15 cellular contexts compared by ENCODE assay signal in the genomic region with DNA sequence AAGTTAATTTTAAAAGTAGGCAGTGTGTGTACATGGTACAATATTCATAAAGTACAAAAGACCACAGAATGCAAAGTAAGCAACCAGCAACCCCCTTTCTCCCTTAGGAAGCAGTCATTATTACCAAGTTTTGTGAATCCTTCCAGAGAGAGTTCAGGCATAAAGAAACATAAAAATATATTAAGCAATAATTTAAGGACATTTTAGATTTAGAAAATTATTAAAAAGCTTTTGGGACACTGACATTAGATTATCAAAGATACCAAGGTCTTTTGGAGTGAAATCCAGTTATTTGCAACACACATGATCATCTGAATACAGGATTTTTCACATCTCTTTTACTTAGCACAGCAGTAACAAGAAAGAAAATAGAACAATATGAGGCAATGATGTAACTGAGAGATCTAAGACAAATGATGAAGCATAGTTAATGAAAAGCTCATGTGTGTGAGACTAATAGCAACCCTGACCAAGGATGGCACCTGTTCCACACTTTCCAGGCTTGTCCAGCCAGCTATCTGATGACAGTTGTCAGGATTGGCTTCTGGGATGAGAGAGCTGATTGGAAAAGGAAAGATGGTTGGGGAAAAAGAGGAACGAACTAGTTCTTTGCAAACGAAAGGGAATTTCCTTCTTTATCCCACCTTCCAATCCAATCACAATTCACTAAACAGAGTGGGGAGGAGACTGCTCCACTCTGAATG.
A peak's percentile ranks its signal among the peaks of the same experiment; 100 is the strongest.
DNase-seq lines count a peak whose midpoint lies in the region; ATAC-seq, FAIRE-seq and TF ChIP-seq lines count a peak whose summit lies in the region.
"Had no signal": no experiment of that assay in that cellular context is flagged by ENCODE, and none has a peak within 500 bp of the region (broad histone marks: within the 10 kb centered on the region; RNA-seq: fewer than 3 reads in every experiment).

No MANE protein-coding gene starts in this region.

- H3K4me3 ChIP-seq in Caco-2 (ENCODE audit: low read depth, low read length) (no peak overlapping the region), KMS-11 (IDR thresholded peaks at IDR 0.05; ENCODE audit: insufficient read depth, low read depth, low read length) (no peak overlapping the region), H1 (ENCODE audit: extremely low read depth in 1 of 4, insufficient read depth in 2 of 4, low read depth in 3 of 4, low read length in 4 of 4) (no peak overlapping the region)
- H3K4me3 ChIP-seq: lung, SK-N-MC, upper lobe of right lung had no signal

- H3K23me2 ChIP-seq in H1 (ENCODE audit: low read depth, low read length) = no peaks in the 10 kb centered on the region

- POLR2A ChIA-PET in Caco-2 (lab: Charles Lee) (interaction anchor here (0.6 to 1.0 kb wide), 2 partner anchors 280 to 1079 kb away, joined by 4 to 5 read pairs; a partner anchor contains a TSS), H1 (lab: Charles Lee; ENCODE audit: partially characterized antibody) (no interaction called here)

- peak overlapping the region; percentile 47 for H3K4me2 ChIP-seq in KMS-11
- H3K4me2 ChIP-seq in H1 (ENCODE audit: insufficient read depth in 1 of 2, low read depth in 2 of 2, low read length in 2 of 2) = no peak overlapping the region

- no peak overlapping the region for H2BK12ac ChIP-seq in H1 (ENCODE audit: low read depth, low read length)

- no peaks in the 10 kb centered on the region for H3K9me3 ChIP-seq in Caco-2
- no peaks in the 10 kb centered on the region for H3K9me3 ChIP-seq in H1 (ENCODE audit: insufficient read depth in 2 of 2, low read depth in 1 of 2, low read length in 1 of 2)
- H3K9me3 ChIP-seq: upper lobe of right lung had no signal

- 92% methylated on average over 2 of the region's 2 CpGs; no CpG with 5 or more reads in 1 of the 2 experiments for WGBS in H1 (ENCODE audit: extremely low coverage in 1 of 2, insufficient coverage in 1 of 2, insufficient read length in 1 of 2, insufficient replicate concordance in 2 of 2, low coverage in 1 of 2, low lambda C conversion rate in 2 of 2, missing lambda C conversion rate in 1 of 2), 2 experiments

- H3K36me3 ChIP-seq in Caco-2 (ENCODE audit: control insufficient read depth, insufficient read depth, low read length) (no peaks in the 10 kb centered on the region), KMS-11 (ENCODE audit: insufficient read depth) (no peaks in the 10 kb centered on the region), H1 (ENCODE audit: control insufficient read depth in 2 of 4, insufficient read depth in 4 of 4, low read length in 3 of 4) (no peaks in the 10 kb centered on the region)
- H3K36me3 ChIP-seq: upper lobe of right lung had no signal

- H2AK5ac ChIP-seq in H1 (ENCODE audit: low read depth, low read length) = no peak overlapping the region

- TF ChIP-seq CTCF in Caco-2 (IDR thresholded peaks at IDR 0.05; ENCODE audit: insufficient read depth in 1 of 2, low read depth in 1 of 2, low read length in 1 of 2, severe bottlenecking in 1 of 2, unreplicated experiment in 1 of 2) (no peak), KMS-11 (conservative IDR thresholded peaks at IDR 0.05; ENCODE audit: low read depth, low read length) (no peak), H1 (IDR thresholded peaks at IDR 0.05; ENCODE audit: control extremely low read depth in 1 of 3, insufficient read depth in 1 of 3, low read depth in 1 of 3, low read length in 3 of 3) (no peak), nephron (IDR thresholded peaks at IDR 0.05; ENCODE audit: unreplicated experiment in 3 of 3) (no peak)

- TF ChIP-seq POLR2A in H1 (IDR thresholded peaks at IDR 0.05; ENCODE audit: control extremely low read depth in 1 of 2, low read depth in 2 of 2, low read length in 2 of 2) = no peak
- TF ChIP-seq POLR2A in GM18505 (IDR thresholded peaks at IDR 0.05; ENCODE audit: borderline replicate concordance, extremely low read depth, insufficient read depth, insufficient read length) = no peak

- H3K14ac ChIP-seq in H1 (ENCODE audit: insufficient read length) = no peak overlapping the region

- no peak overlapping the region for H4K5ac ChIP-seq in H1 (ENCODE audit: insufficient read length, low read depth, low read length)

- H3K36me3 Mint-ChIP-seq in Caco-2 (ENCODE audit: insufficient read depth, unreplicated experiment) = peaks cover 7% of the 10 kb centered on the region
- H3K36me3 Mint-ChIP-seq in nephron (ENCODE audit: low read depth) = no peaks in the 10 kb centered on the region
- H3K36me3 Mint-ChIP-seq: stimulated activated naive B cell treated with anti-CD40 and anti-IgM and Interleukin-4, amounts not matched to agents 10 μg/mL and 1 μg/mL and 100 μg/mL, for 72 hours had no signal

- peaks cover 68% of the 10 kb centered on the region for H3K4me1 ChIP-seq in Caco-2
- peaks cover 39% of the 10 kb centered on the region for H3K4me1 ChIP-seq in KMS-11 (ENCODE audit: low read depth, poor library complexity, severe bottlenecking)
- H3K4me1 ChIP-seq in H1 (replicated peaks in 1 of 4; ENCODE audit: control insufficient read depth in 3 of 4, insufficient read depth in 4 of 4, low read length in 3 of 4) = peaks cover 0 to 4% (median 0%) of the 10 kb centered on the region in 4 experiments; a peak in 1 of 7 replicates
- H3K4me1 ChIP-seq: upper lobe of right lung had no signal

- H4K20me1 ChIP-seq in KMS-11 (ENCODE audit: insufficient read depth) = no peaks in the 10 kb centered on the region
- H4K20me1 ChIP-seq in H1 (replicated peaks in 1 of 2; ENCODE audit: control insufficient read depth in 1 of 2, insufficient read depth in 2 of 2, low read length in 2 of 2) = no peaks in the 10 kb centered on the region

- H3K4me3 Mint-ChIP-seq in Caco-2 (ENCODE audit: unreplicated experiment) (peak overlapping the region; percentile 43), nephron (no peak overlapping the region)
- H3K4me3 Mint-ChIP-seq: activated T-helper 1 cell treated with anti-CD3 and anti-CD28 coated beads, Interleukin-12 subunit alpha, Interleukin-12 subunit beta, Interleukin-2, Interleukin-4 antibody, amounts not matched to agents 30 ng/mL and 10 ng/mL and 1 ng/mL, durations not matched to agents 14 hours and 24 hours and 36 hours; B cell; stimulated activated naive B cell treated with anti-CD40 and anti-IgM and Interleukin-4, amounts not matched to agents 10 μg/mL and 1 μg/mL and 100 μg/mL, for 72 hours had no signal

- H3K4me1 Mint-ChIP-seq in Caco-2 (ENCODE audit: low read depth, unreplicated experiment) (peaks cover 46% of the 10 kb centered on the region), nephron (peaks cover 6% of the 10 kb centered on the region)
- H3K4me1 Mint-ChIP-seq: B cell had no signal

- no peak overlapping the region for H3K23ac ChIP-seq in H1 (ENCODE audit: insufficient read length)

- intact Hi-C loops in Caco-2 (cut with micrococcal nuclease; ENCODE audit: unreplicated experiment) = loop anchor here (1.0 to 5.0 kb wide), 4 partner anchors 10 to 322 kb away; a partner anchor contains a TSS

- H3K56ac ChIP-seq in H1 (replicated peaks; ENCODE audit: insufficient read length, low read depth, low read length) = no peak overlapping the region

- H3K9ac ChIP-seq in KMS-11 = peak overlapping the region; percentile 13; the same call in 1 of the 2 replicates
- H3K9ac ChIP-seq in H1 (replicated peaks in 1 of 4; ENCODE audit: extremely low read depth in 1 of 4, low read depth in 3 of 4, low read length in 3 of 4) = no peak overlapping the region

- no peak overlapping the region for H4K91ac ChIP-seq in H1 (replicated peaks; ENCODE audit: insufficient read length, low read length)

- no peak overlapping the region for H2BK15ac ChIP-seq in H1 (ENCODE audit: low read length)

- no peaks in the 10 kb centered on the region for H3K27me3 Mint-ChIP-seq in Caco-2 (ENCODE audit: insufficient read depth, unreplicated experiment)
- no peaks in the 10 kb centered on the region for H3K27me3 Mint-ChIP-seq in nephron (ENCODE audit: low read depth)

- H2BK5ac ChIP-seq in H1 (ENCODE audit: low read depth, low read length) = no peak overlapping the region

- no peaks in the 10 kb centered on the region for H3K9me3 Mint-ChIP-seq in Caco-2 (ENCODE audit: unreplicated experiment)
- no peaks in the 10 kb centered on the region for H3K9me3 Mint-ChIP-seq in nephron
- H3K9me3 Mint-ChIP-seq: activated T-helper 1 cell treated with anti-CD3 and anti-CD28 coated beads, Interleukin-12 subunit alpha, Interleukin-12 subunit beta, Interleukin-2, Interleukin-4 antibody, amounts not matched to agents 30 ng/mL and 10 ng/mL and 1 ng/mL, durations not matched to agents 14 hours and 24 hours and 36 hours had no signal

- H2AFZ ChIP-seq in KMS-11 (ENCODE audit: low read depth) = no peak overlapping the region
- peak overlapping the region; percentile 17; the same call in 1 of the 2 replicates for H2AFZ ChIP-seq in H1 (ENCODE audit: low read length)

- FAIRE-seq in H1 (lab: Jason Lieb, UNC) = no peak

- no peak for TF ChIP-seq EP300 in H1 (IDR thresholded peaks at IDR 0.05; ENCODE audit: borderline replicate concordance in 1 of 2, low read depth in 2 of 2, low read length in 2 of 2)

- ATAC-seq in GM18505 (IDR thresholded peaks at IDR 0.05; ENCODE audit: unreplicated experiment) = no peak
- ATAC-seq: upper lobe of right lung had no signal

- no peak overlapping the region for H3K4ac ChIP-seq in H1 (replicated peaks; ENCODE audit: insufficient read length, low read depth, low read length)

- TF ChIP-seq RAD21 in H1 (IDR thresholded peaks at IDR 0.05 in 1 of 2, conservative IDR thresholded peaks at IDR 0.05 in 1 of 2; ENCODE audit: low read depth in 2 of 2, low read length in 2 of 2) = no peak

- H2BK20ac ChIP-seq in H1 (ENCODE audit: low read length) = no peak overlapping the region

- TSS peak; percentile 71 for BruUV-seq in Caco-2 (replicated peaks; lab: Mats Ljungman, UMichigan)

- H4K8ac ChIP-seq in H1 (ENCODE audit: extremely low read depth, insufficient read depth, low read length) = no peak overlapping the region

- no peak for DNase-seq in Caco-2
- no peak for DNase-seq in H1 (ENCODE audit: low read depth in 1 of 2, low spot score in 2 of 2)
- no peak for DNase-seq in NCI-H524 treated with DMSO at 0.1 percent for 48 hours (lab: John Stamatoyannopoulos, UW)
- no peak for DNase-seq in activated effector memory CD4-positive, alpha-beta T cell treated with anti-CD3 and anti-CD28 coated beads, Interleukin-2, amount 50 U/mL, for 16 hours
- DNase-seq in NAMALWA (ENCODE audit: low spot score) = no peak
- DNase-seq: activated CD4-positive, alpha-beta T cell treated with anti-CD3 and anti-CD28 coated beads, Interleukin-2, amount 50 U/mL, for 48 hours; stimulated activated naive B cell treated with anti-CD40 and anti-IgM and Interleukin-4, amounts not matched to agents 10 μg/mL and 1 μg/mL and 100 μg/mL, for 72 hours; upper lobe of right lung had no signal

- no peak overlapping the region; the same call in 1 of the 2 replicates for H3K18ac ChIP-seq in H1 (ENCODE audit: extremely low read depth, low read length)

- CTCF ChIA-PET in Caco-2 (lab: Charles Lee) (interaction anchor here (0.5 kb wide), 1 partner anchor 64 kb away, joined by 3 read pairs; no protein-coding TSS in a partner anchor), H1 (lab: Charles Lee; ENCODE audit: partially characterized antibody) (no interaction called here)

- peak overlapping the region; percentile 80 for H3K27ac Mint-ChIP-seq in Caco-2 (ENCODE audit: unreplicated experiment)
- H3K27ac Mint-ChIP-seq in nephron = peak overlapping the region; percentile 35 to 67 (median 66)
- H3K27ac Mint-ChIP-seq: activated T-helper 1 cell treated with anti-CD3 and anti-CD28 coated beads, Interleukin-12 subunit alpha, Interleukin-12 subunit beta, Interleukin-2, Interleukin-4 antibody, amounts not matched to agents 30 ng/mL and 10 ng/mL and 1 ng/mL, durations not matched to agents 14 hours and 24 hours and 36 hours; B cell; stimulated activated naive B cell treated with anti-CD40 and anti-IgM and Interleukin-4, amounts not matched to agents 10 μg/mL and 1 μg/mL and 100 μg/mL, for 72 hours had no signal

- no peaks in the 10 kb centered on the region for H3K79me1 ChIP-seq in H1 (ENCODE audit: low read depth, low read length)

- H3K27me3 ChIP-seq in Caco-2 (replicated peaks; ENCODE audit: control insufficient read depth, insufficient read depth, low read length) (no peaks in the 10 kb centered on the region), KMS-11 (ENCODE audit: insufficient read depth, low read depth) (no peaks in the 10 kb centered on the region), H1 (replicated peaks in 1 of 4; ENCODE audit: control insufficient read depth in 3 of 4, extremely low read depth in 1 of 4, insufficient read depth in 3 of 4, low read length in 3 of 4) (no peaks in the 10 kb centered on the region)
- H3K27me3 ChIP-seq: upper lobe of right lung had no signal

- H3K79me2 ChIP-seq in KMS-11 (ENCODE audit: insufficient read depth, low read depth) = no peaks in the 10 kb centered on the region
- H3K79me2 ChIP-seq in H1 (ENCODE audit: control insufficient read depth in 1 of 2, insufficient read depth in 2 of 2, low read length in 2 of 2) = no peaks in the 10 kb centered on the region

- H2BK120ac ChIP-seq in H1 (replicated peaks; ENCODE audit: low read depth, low read length) = no peak overlapping the region

- peak overlapping the region; percentile 58; the same call in 1 of the 2 replicates for H3K27ac ChIP-seq in KMS-11
- no peak overlapping the region for H3K27ac ChIP-seq in H1 (ENCODE audit: low read depth, low read length)
- H3K27ac ChIP-seq: SK-N-MC, upper lobe of right lung had no signal
